ENCODE assay signal across 16 cellular contexts in genomic region chr9:105309531-105309931, GRCh38.
DNase-seq lines count a peak whose midpoint lies in the region; ATAC-seq lines count a peak whose summit lies in the region.
"Had no signal": no experiment of that assay in that cellular context is flagged by ENCODE, and none has a peak within 500 bp of the region (broad histone marks: within the 10 kb centered on the region; RNA-seq: fewer than 3 reads in every experiment).

No MANE protein-coding gene starts in this region.

- peak; percentile 78 for DNase-seq in Ammon's horn (ENCODE audit: low spot score)
- DNase-seq in Jurkat, Clone E6-1 (ENCODE audit: low read depth, low spot score), result peak; percentile 32
- peak; percentile 26 to 85 for DNase-seq in lung microvascular endothelial cell (ENCODE audit: low read depth in 2 of 2)
- no peak for DNase-seq in SHP77 (lab: John Stamatoyannopoulos, UW)
- DNase-seq in central memory CD4-positive, alpha-beta T cell, result no peak
- DNase-seq: activated CD4-positive, alpha-beta T cell treated with anti-CD3 and anti-CD28 coated beads, Interleukin-2, amount 10 ng/mL, durations not matched to agents 7 days and 5 days; BE2C; NCI-H446; stimulated activated CD4-positive, alpha-beta T cell treated with anti-CD3 and anti-CD28 coated beads, Interleukin-4, amount 100 ng/mL, for 1 hour; stimulated activated CD8-positive, alpha-beta memory T cell treated with anti-CD3 and anti-CD28 coated beads, Interleukin-4, amount 100 ng/mL, for 48 hours had no signal

- H3K4me3 ChIP-seq in Jurkat, Clone E6-1 (ENCODE audit: low read length), result no peak overlapping the region
- H3K4me3 ChIP-seq: gastroesophageal sphincter, SJSA1, thoracic aorta had no signal

- peak overlapping the region; percentile 99 for H3K27ac ChIP-seq in angular gyrus (ENCODE audit: low read depth, low read length)
- H3K27ac ChIP-seq: gastroesophageal sphincter, SJSA1, thoracic aorta had no signal

- no peak for ATAC-seq in GM18909 (IDR thresholded peaks at IDR 0.05; ENCODE audit: poor library complexity, unreplicated experiment)
- no peak for ATAC-seq in GM21737 (IDR thresholded peaks at IDR 0.05; ENCODE audit: unreplicated experiment)
- ATAC-seq: gastroesophageal sphincter had no signal

Comparison
In these comparisons a context has a peak if more than half of its experiments do, and no peak if none do; other contexts are left out.
1. DNase-seq: peak in Ammon's horn (single experiment), Jurkat, Clone E6-1 (single experiment) and lung microvascular endothelial cell (2 of 2); none in SHP77 (0 of 2) and central memory CD4-positive, alpha-beta T cell (single experiment).